Comparison of ENCODE assay signal across 8 cellular contexts in genomic region chr3:126084667-126085180, GRCh38. TPM values are rescaled to one million over a fixed set of nuclear protein-coding genes. Genes with fewer than 3 reads are reported as not detected.
A peak's percentile ranks its signal among the peaks of the same experiment; 100 is the strongest.
DNase-seq lines count a peak whose midpoint lies in the region; ATAC-seq, FAIRE-seq and TF ChIP-seq lines count a peak whose summit lies in the region.

No MANE protein-coding gene starts in this region.

- H3K36me3 ChIP-seq in MM.1S (replicated peaks; ENCODE audit: insufficient read depth, low read length) (no peaks in the 10 kb centered on the region), duodenal mucosa (ENCODE audit: control insufficient read depth in 1 of 2, insufficient read depth in 2 of 2, low read length in 2 of 2) (no peaks in the 10 kb centered on the region)

- no peak for FAIRE-seq in frontal cortex (lab: Jason Lieb, UNC)

- peaks cover 59% of the 10 kb centered on the region for H3K9me3 Mint-ChIP-seq in nephron progenitor cell

- DNase-seq in MM.1S (no peak), nephron progenitor cell (no peak), frontal cortex (ENCODE audit: low spot score in 2 of 2) (no peak), SW480 (ENCODE audit: low spot score) (no peak)
- DNase-seq in activated CD4-positive, alpha-beta T cell treated with anti-CD3 and anti-CD28 coated beads for 4 hours, result no peak

- H3K27ac ChIP-seq in C4-2B (peak overlapping the region; percentile 76), MM.1S (ENCODE audit: low read length) (no peak overlapping the region), duodenal mucosa (ENCODE audit: low read depth, low read length) (no peak overlapping the region)

- no peaks in the 10 kb centered on the region for H4K20me1 ChIP-seq in MM.1S (ENCODE audit: insufficient read depth, low read length)

- peaks cover 4% of the 10 kb centered on the region; the same call in 1 of the 2 replicates for H3K79me2 ChIP-seq in MM.1S (ENCODE audit: low read length)

- H3K9me2 ChIP-seq in MM.1S (replicated peaks; ENCODE audit: insufficient read depth, low read length), result no peaks in the 10 kb centered on the region

- no peaks in the 10 kb centered on the region for H3K27me3 ChIP-seq in MM.1S (replicated peaks; ENCODE audit: insufficient read depth, low read length)
- no peaks in the 10 kb centered on the region for H3K27me3 ChIP-seq in duodenal mucosa (ENCODE audit: control insufficient read depth in 1 of 2, insufficient read depth in 2 of 2, low read length in 2 of 2)

- H3K9me3 ChIP-seq in MM.1S (replicated peaks; ENCODE audit: insufficient read depth, low read length), result no peaks in the 10 kb centered on the region
- no peaks in the 10 kb centered on the region for H3K9me3 ChIP-seq in duodenal mucosa (ENCODE audit: control insufficient read depth in 1 of 2, low read length in 2 of 2)

- H3F3A ChIP-seq in MM.1S (ENCODE audit: insufficient read depth, low read length), result no peaks in the 10 kb centered on the region

- H3K27me3 Mint-ChIP-seq in nephron progenitor cell (ENCODE audit: low read depth, poor library complexity), result no peaks in the 10 kb centered on the region

- H3K4me1 Mint-ChIP-seq in nephron progenitor cell, result peaks cover 10% of the 10 kb centered on the region

- peaks cover 22% of the 10 kb centered on the region for H3K36me3 Mint-ChIP-seq in nephron progenitor cell (ENCODE audit: low read depth)

- H3K27ac Mint-ChIP-seq in nephron progenitor cell, result peak overlapping the region; percentile 33

- peak overlapping the region; percentile 73 for H2AFZ ChIP-seq in MM.1S (ENCODE audit: low read length)

- H3K4me3 Mint-ChIP-seq in nephron progenitor cell, result peak overlapping the region; percentile 79

- no peak for TF ChIP-seq CTCF in C4-2B (conservative IDR thresholded peaks at IDR 0.05)
- TF ChIP-seq CTCF in MM.1S (IDR thresholded peaks at IDR 0.05; ENCODE audit: low read length), result no peak
- no peak for TF ChIP-seq CTCF in nephron progenitor cell (IDR thresholded peaks at IDR 0.05)

- no peak for ATAC-seq in HG03469 (IDR thresholded peaks at IDR 0.05; ENCODE audit: unreplicated experiment)

- H3K4me2 ChIP-seq in MM.1S (ENCODE audit: low read depth, low read length), result peak overlapping the region; percentile 78

- peak overlapping the region; percentile 74; the same call in 1 of the 2 replicates for H3K9ac ChIP-seq in MM.1S (ENCODE audit: low read length)
- H3K9ac ChIP-seq in duodenal mucosa (ENCODE audit: low read depth in 1 of 2, low read length in 2 of 2), result peak overlapping the region; percentile 18 to 78

- H3K4me1 ChIP-seq in MM.1S (ENCODE audit: low read length) (no peaks in the 10 kb centered on the region), duodenal mucosa (ENCODE audit: control insufficient read depth in 1 of 2, insufficient read depth in 2 of 2, low read length in 2 of 2) (peaks cover 3 to 14% of the 10 kb centered on the region in 2 donors)

- H3K4me3 ChIP-seq in MM.1S (ENCODE audit: low read length) (peak overlapping the region; percentile 83), duodenal mucosa (ENCODE audit: low read depth in 1 of 2, low read length in 2 of 2) (peak overlapping the region; percentile 75 to 84)

RNA-seq across cellular contexts. Expression of gene SLC41A3, which starts 0.8 kb away (rescaled TPM):
- total RNA-seq in frontal cortex, result 53.4 TPM
